In genomic region chr21:38830667-38831525, GRCh38 we compare ENCODE assay signal across 9 cellular contexts. TPM values are rescaled to one million over a fixed set of nuclear protein-coding genes. Genes with fewer than 3 reads are reported as not detected.
DNase-seq lines count a peak whose midpoint lies in the region; ATAC-seq and TF ChIP-seq lines count a peak whose summit lies in the region.
"Had no signal": no experiment of that assay in that cellular context is flagged by ENCODE, and none has a peak within 500 bp of the region (broad histone marks: within the 10 kb centered on the region; RNA-seq: fewer than 3 reads in every experiment).

No MANE protein-coding gene starts in this region.

- no peak overlapping the region for H3K4me3 ChIP-seq in CD4-positive, CD25-positive, alpha-beta regulatory T cell (ENCODE audit: low read depth, low read length)
- H3K4me3 ChIP-seq in A673 (ENCODE audit: low read depth, low read length, poor library complexity, severe bottlenecking) = no peak overlapping the region

- H3K4me1 Mint-ChIP-seq in CD4-positive, CD25-positive, alpha-beta regulatory T cell = peaks cover 0 to 21% (median 13%) of the 10 kb centered on the region in 4 donors
- H3K4me1 Mint-ChIP-seq in glutamatergic neuron (ENCODE audit: low read depth, unreplicated experiment) = no peaks in the 10 kb centered on the region

- TF ChIP-seq CTCF in foreskin keratinocyte (conservative IDR thresholded peaks at IDR 0.05) (no peak), A673 (conservative IDR thresholded peaks at IDR 0.05; ENCODE audit: low read depth, low read length) (no peak), glutamatergic neuron (IDR thresholded peaks at IDR 0.05; ENCODE audit: partially characterized antibody, unreplicated experiment) (no peak)

- no peak for DNase-seq in CD4-positive, CD25-positive, alpha-beta regulatory T cell
- no peak for DNase-seq in foreskin keratinocyte
- DNase-seq in nucleus accumbens (lab: John Stamatoyannopoulos, UW) = no peak
- DNase-seq in A673 (ENCODE audit: low spot score) = no peak
- DNase-seq in glutamatergic neuron = no peak
- DNase-seq in DMS79 (lab: John Stamatoyannopoulos, UW) = no peak

- H3K9me3 Mint-ChIP-seq in CD4-positive, CD25-positive, alpha-beta regulatory T cell = peaks cover 0 to 3% (median 0%) of the 10 kb centered on the region in 7 donors
- peaks cover 1% of the 10 kb centered on the region for H3K9me3 Mint-ChIP-seq in glutamatergic neuron (ENCODE audit: unreplicated experiment)

- H3K27ac ChIP-seq in CD4-positive, CD25-positive, alpha-beta regulatory T cell (ENCODE audit: insufficient read depth, low read length, poor library complexity, severe bottlenecking) = peak overlapping the region; percentile 34
- H3K27ac ChIP-seq in foreskin keratinocyte = peak overlapping the region; percentile 72
- H3K27ac ChIP-seq in A673 (ENCODE audit: low read depth, low read length, poor library complexity, severe bottlenecking) = no peak overlapping the region

- peak overlapping the region in 2 of 3 donors; percentile 79 to 80 for H3K27ac Mint-ChIP-seq in CD4-positive, CD25-positive, alpha-beta regulatory T cell
- no peak overlapping the region for H3K27ac Mint-ChIP-seq in glutamatergic neuron (ENCODE audit: unreplicated experiment)

- POLR2A ChIA-PET in A673 (lab: Charles Lee; ENCODE audit: low non-redundant PET) = no interaction called here

- no peaks in the 10 kb centered on the region for H3K9me3 ChIP-seq in CD4-positive, CD25-positive, alpha-beta regulatory T cell (ENCODE audit: control insufficient read depth in 2 of 2, low read length in 2 of 2)
- peaks cover 6% of the 10 kb centered on the region for H3K9me3 ChIP-seq in A673 (ENCODE audit: low read depth, low read length, poor library complexity, severe bottlenecking)

- H3K27me3 Mint-ChIP-seq in CD4-positive, CD25-positive, alpha-beta regulatory T cell = peaks cover 16% of the 10 kb centered on the region
- no peaks in the 10 kb centered on the region for H3K27me3 Mint-ChIP-seq in glutamatergic neuron (ENCODE audit: unreplicated experiment)

- ATAC-seq in CD4-positive, CD25-positive, alpha-beta regulatory T cell (ENCODE audit: low read depth in 2 of 2) = no peak
- peak; percentile 75 for ATAC-seq in GM19467 (IDR thresholded peaks at IDR 0.05; ENCODE audit: unreplicated experiment)
- peak; percentile 72 for ATAC-seq in HG03378 (IDR thresholded peaks at IDR 0.05; ENCODE audit: unreplicated experiment)
- ATAC-seq in foreskin keratinocyte = no peak
- ATAC-seq: Panc1 had no signal

- no TSS peak for BruUV-seq in A673 (replicated peaks; lab: Mats Ljungman, UMichigan)

- H3K4me3 Mint-ChIP-seq in CD4-positive, CD25-positive, alpha-beta regulatory T cell = no peak overlapping the region
- H3K4me3 Mint-ChIP-seq in glutamatergic neuron (ENCODE audit: unreplicated experiment) = no peak overlapping the region

- CTCF ChIA-PET in A673 (lab: Charles Lee) = no interaction called here

- peaks cover 9% of the 10 kb centered on the region for H3K4me1 ChIP-seq in CD4-positive, CD25-positive, alpha-beta regulatory T cell (ENCODE audit: control insufficient read depth, insufficient read depth, low read length, poor library complexity, severe bottlenecking)
- peaks cover 9% of the 10 kb centered on the region for H3K4me1 ChIP-seq in foreskin keratinocyte
- peaks cover 4% of the 10 kb centered on the region for H3K4me1 ChIP-seq in A673 (ENCODE audit: insufficient read depth, low read length, poor library complexity, severe bottlenecking)

- no peaks in the 10 kb centered on the region for H3K36me3 Mint-ChIP-seq in CD4-positive, CD25-positive, alpha-beta regulatory T cell
- H3K36me3 Mint-ChIP-seq in glutamatergic neuron (ENCODE audit: unreplicated experiment) = no peaks in the 10 kb centered on the region

- no peaks in the 10 kb centered on the region for H3K36me3 ChIP-seq in CD4-positive, CD25-positive, alpha-beta regulatory T cell (ENCODE audit: control insufficient read depth, insufficient read depth, low read length)
- no peaks in the 10 kb centered on the region for H3K36me3 ChIP-seq in A673 (ENCODE audit: insufficient read depth, low read length, poor library complexity, severe bottlenecking)

- intact Hi-C loops in A673 (cut with micrococcal nuclease; ENCODE audit: unreplicated experiment) = no loop called here

- no peaks in the 10 kb centered on the region for H3K27me3 ChIP-seq in CD4-positive, CD25-positive, alpha-beta regulatory T cell (ENCODE audit: control insufficient read depth, insufficient read depth, low read length)
- H3K27me3 ChIP-seq in foreskin keratinocyte (no peaks in the 10 kb centered on the region), A673 (replicated peaks; ENCODE audit: insufficient read depth, low read depth, low read length, poor library complexity) (no peaks in the 10 kb centered on the region)

RNA-seq across cellular contexts. Expression of gene ETS2, which starts 25.2 kb away (rescaled TPM):
- total RNA-seq in CD4-positive, CD25-positive, alpha-beta regulatory T cell = 12.3 TPM
- polyA plus RNA-seq in CD4-positive, CD25-positive, alpha-beta regulatory T cell = 1 to 10 TPM; 2.6 to 5.8 (median 4.4) TPM
- total RNA-seq in foreskin keratinocyte = 46.4 and 61.5 TPM in 2 replicates
- 21.4 and 32.5 TPM in 2 replicates for polyA plus RNA-seq in foreskin keratinocyte
- total RNA-seq in A673 (2021) = 35.1 and 45.6 TPM in 2 replicates
- 16.2 TPM for total RNA-seq in glutamatergic neuron (ENCODE audit: unreplicated experiment)

Comparison
In these comparisons a context has a peak if more than half of its experiments do, and no peak if none do; other contexts are left out.
1. ATAC-seq: peak in GM19467 (single experiment) and HG03378 (single experiment); none in CD4-positive, CD25-positive, alpha-beta regulatory T cell (0 of 2) and foreskin keratinocyte (single experiment).